In genomic region chr3:126179825-126180476, GRCh38 we compare ENCODE assay signal across 9 cellular contexts. TPM values are rescaled to one million over a fixed set of nuclear protein-coding genes. Genes with fewer than 3 reads are reported as not detected.
DNase-seq lines count a peak whose midpoint lies in the region; ATAC-seq, FAIRE-seq and TF ChIP-seq lines count a peak whose summit lies in the region.
"Had no signal": no experiment of that assay in that cellular context is flagged by ENCODE, and none has a peak within 500 bp of the region (broad histone marks: within the 10 kb centered on the region; RNA-seq: fewer than 3 reads in every experiment).

No MANE protein-coding gene starts in this region.

- peak; percentile 73 to 78 for ATAC-seq in gastrocnemius medialis
- ATAC-seq in HG02884 (IDR thresholded peaks at IDR 0.05; ENCODE audit: unreplicated experiment) = no peak
- no peak for ATAC-seq in HG03521 (IDR thresholded peaks at IDR 0.05; ENCODE audit: unreplicated experiment)
- ATAC-seq in GM21717 (IDR thresholded peaks at IDR 0.05; ENCODE audit: unreplicated experiment) = no peak

- FAIRE-seq in bronchial epithelial cell (lab: Jason Lieb, UNC) = no peak

- H3K9me3 ChIP-seq in gastrocnemius medialis = no peaks in the 10 kb centered on the region

- no peak for TF ChIP-seq CTCF in bronchial epithelial cell (IDR thresholded peaks at IDR 0.05; ENCODE audit: insufficient read depth, low read length, severe bottlenecking)
- peak in 2 of 5 experiments; percentile 23 to 45 for TF ChIP-seq CTCF in gastrocnemius medialis (IDR thresholded peaks at IDR 0.05 in 4 of 5, conservative IDR thresholded peaks at IDR 0.05 in 1 of 5)

- peaks cover 29 to 44% of the 10 kb centered on the region in 2 donors for H3K4me1 ChIP-seq in gastrocnemius medialis

- H3K4me3 ChIP-seq in H7 (ENCODE audit: insufficient read depth, low read depth, low read length) (peak overlapping the region; percentile 53), bronchial epithelial cell (ENCODE audit: low read depth, low read length) (peak overlapping the region; percentile 51), gastrocnemius medialis (peak overlapping the region; percentile 77 to 93 (median 88))

- in situ Hi-C loops in gastrocnemius medialis (cut with MboI; ENCODE audit: low sequenced_read_pairs in 4 of 4) = no loop called here

- peak overlapping the region; percentile 99 to 100 (median 100) for H3K27ac ChIP-seq in gastrocnemius medialis

- H3K36me3 ChIP-seq in H7 (replicated peaks; ENCODE audit: control insufficient read depth, insufficient read depth, low read length) (no peaks in the 10 kb centered on the region), bronchial epithelial cell (ENCODE audit: control insufficient read depth, insufficient read depth, low read length) (no peaks in the 10 kb centered on the region), gastrocnemius medialis (no peaks in the 10 kb centered on the region)

- peak; percentile 54 to 75 for TF ChIP-seq POLR2A in gastrocnemius medialis (IDR thresholded peaks at IDR 0.05)

- DNase-seq in H7 (peak; percentile 91), bronchial epithelial cell (ENCODE audit: low read depth) (no peak), islet precursor cell (peak; percentile 67), gastrocnemius medialis (peak; percentile 84 to 92), NCI-H1417 treated with DMSO at 0.1 percent for 48 hours (lab: John Stamatoyannopoulos, UW) (no peak)
- DNase-seq: naive B cell had no signal

- intact Hi-C loops in gastrocnemius medialis (cut with DNase I; ENCODE audit: low total_unique reads) = loop anchor here (1.0 to 5.0 kb wide), 7 partner anchors 18 to 282 kb away; partner anchors contain the start of gene KLF15

- peaks cover 34% of the 10 kb centered on the region for H3K27me3 ChIP-seq in H7 (ENCODE audit: control insufficient read depth, insufficient read depth, low read length)
- no peaks in the 10 kb centered on the region for H3K27me3 ChIP-seq in bronchial epithelial cell (ENCODE audit: control insufficient read depth, insufficient read depth, low read length)
- no peaks in the 10 kb centered on the region for H3K27me3 ChIP-seq in gastrocnemius medialis

RNA-seq across cellular contexts. Expression of gene ALDH1L1, which starts 0.4 kb away (rescaled TPM):
- 0.15 and 0.28 TPM in 2 replicates for total RNA-seq in H7 (2014; rRNA removed; shearing (Covaris generic))
- 9.1 and 11.1 TPM in 2 replicates for total RNA-seq in bronchial epithelial cell
- 100 to 1,000 TPM in 1 of 4 donors, 10 to 100 TPM in 3; 43.5 to 108 (median 69.0) TPM for total RNA-seq in gastrocnemius medialis

Comparison
In these comparisons a context has a peak if more than half of its experiments do, and no peak if none do; other contexts are left out.
1. DNase-seq: peak in H7 (single experiment), islet precursor cell (single experiment) and gastrocnemius medialis (2 of 2); none in bronchial epithelial cell (single experiment) and NCI-H1417 treated with DMSO at 0.1 percent for 48 hours (single experiment).
2. ATAC-seq: peak in gastrocnemius medialis (2 of 2); none in HG02884 (single experiment), HG03521 (single experiment) and GM21717 (single experiment).
3. Peak in every context shown above with its lines, with median percentiles within 50 percentile points of each other: H3K4me3 ChIP-seq.